ENCODE assay signal across 1 cellular context in genomic region chr2:147558620-147559019, GRCh38.
TF ChIP-seq lines count a peak whose summit lies in the region.

No MANE protein-coding gene starts in this region.

TF ChIP-seq in SK-N-SH treated with all-trans-retinoic acid at 6 μM for 48 hours, 23 proteins besides CTCF, POLR2A, EP300 and RAD21 (continued from another document):
- TF ChIP-seq POU6F1 (CRISPR knock-in tag; IDR thresholded peaks at IDR 0.05; ENCODE audit: borderline replicate concordance, low read depth), result no peak
- TF ChIP-seq SNAI2 (CRISPR knock-in tag; IDR thresholded peaks at IDR 0.05), result no peak
- TF ChIP-seq PATZ1 (CRISPR knock-in tag; IDR thresholded peaks at IDR 0.05; ENCODE audit: borderline replicate concordance), result no peak
- no peak for TF ChIP-seq ZFP3 (CRISPR knock-in tag; IDR thresholded peaks at IDR 0.05)
- TF ChIP-seq CSDC2 (CRISPR knock-in tag; IDR thresholded peaks at IDR 0.05), result no peak
